Comparison of ENCODE assay signal across 1 cellular context in the genomic region with DNA sequence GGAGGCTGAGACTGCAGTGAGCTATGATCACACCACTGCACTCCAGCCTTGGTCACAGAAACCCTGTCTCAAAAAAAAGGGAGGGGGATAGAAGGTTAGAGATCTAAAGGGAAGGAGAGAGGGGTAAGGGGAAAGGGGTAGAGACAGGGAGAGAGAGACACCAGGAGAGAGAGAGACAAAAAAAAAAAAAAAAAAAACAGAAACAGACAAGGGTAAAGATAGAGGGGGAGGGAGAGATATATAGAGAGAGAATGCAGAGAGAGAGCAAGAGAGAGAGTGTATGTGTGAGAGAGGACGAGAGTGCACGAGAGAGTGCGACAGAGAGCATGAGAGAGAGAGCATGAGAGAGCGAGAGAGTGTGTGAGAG.
TF ChIP-seq lines count a peak whose summit lies in the region.

No MANE protein-coding gene starts in this region.

TF ChIP-seq in GM12878, 131 proteins besides CTCF, POLR2A, EP300 and RAD21:
- peak; percentile 63 for TF ChIP-seq ZNF384 (IDR thresholded peaks at IDR 0.05; ENCODE audit: borderline replicate concordance, low read depth, low read length)
- TF ChIP-seq, protein P1, sequence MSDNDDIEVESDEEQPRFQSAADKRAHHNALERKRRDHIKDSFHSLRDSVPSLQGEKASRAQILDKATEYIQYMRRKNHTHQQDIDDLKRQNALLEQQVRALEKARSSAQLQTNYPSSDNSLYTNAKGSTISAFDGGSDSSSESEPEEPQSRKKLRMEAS (IDR thresholded peaks at IDR 0.05; ENCODE audit: low read depth, low read length): no peak
TF ChIP-seq in GM12878: peak in this region for 1.
